22 cellular contexts compared by ENCODE assay signal in the genomic region with DNA sequence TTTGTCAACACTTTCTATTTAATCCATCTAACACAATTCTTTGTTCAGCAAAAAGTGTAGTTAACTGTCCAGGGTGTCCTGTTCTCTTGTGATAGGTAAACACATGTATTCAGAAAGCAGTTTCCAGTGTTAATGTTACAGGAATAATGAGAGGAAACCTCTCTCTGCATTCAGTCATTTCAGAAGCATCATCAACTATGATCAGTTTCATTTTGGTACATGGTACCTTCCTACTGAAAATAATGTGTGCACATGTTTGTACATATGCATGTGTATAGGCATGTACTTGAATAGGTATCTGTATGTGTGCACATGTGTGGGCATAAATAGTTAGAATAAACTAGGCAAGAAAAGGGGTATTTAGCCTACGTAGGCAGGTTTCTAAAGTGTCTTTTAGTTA. TPM values are rescaled to one million over a fixed set of nuclear protein-coding genes. Genes with fewer than 3 reads are reported as not detected.
"Had no signal": no experiment of that assay in that cellular context is flagged by ENCODE, and none has a peak within 500 bp of the region (broad histone marks: within the 10 kb centered on the region; RNA-seq: fewer than 3 reads in every experiment).

No MANE protein-coding gene starts in this region.

- H3K4me3 ChIP-seq: coronary artery, heart left ventricle, psoas muscle, spleen, stomach, thoracic aorta had no signal

- H3K27ac Mint-ChIP-seq: endodermal cell; naive thymus-derived CD4-positive, alpha-beta T cell; nephron progenitor cell had no signal

- H3K27ac ChIP-seq: coronary artery, heart left ventricle, psoas muscle, spleen, stomach had no signal

- H3K4me1 Mint-ChIP-seq: naive thymus-derived CD4-positive, alpha-beta T cell had no signal

- FAIRE-seq: islet of Langerhans had no signal

- H3K9me3 ChIP-seq: thoracic aorta had no signal

- H3K36me3 Mint-ChIP-seq: naive thymus-derived CD4-positive, alpha-beta T cell had no signal

- H3K9me3 Mint-ChIP-seq: endodermal cell had no signal

- H3K4me3 Mint-ChIP-seq: endodermal cell; naive thymus-derived CD4-positive, alpha-beta T cell; nephron progenitor cell had no signal

- H3K27me3 ChIP-seq: spleen, stomach had no signal

- DNase-seq: effector CD4-positive, alpha-beta T cell; endodermal cell; foreskin melanocyte; heart left ventricle; hippocampal formation; kidney glomerular epithelial cell; naive thymus-derived CD4-positive, alpha-beta T cell; nephron progenitor cell; psoas muscle; retina; spleen; stimulated activated CD4-positive, alpha-beta T cell treated with anti-CD3 and anti-CD28 coated beads, Interleukin-15, amount 100 ng/mL, for 24 hours; stimulated activated CD4-positive, alpha-beta T cell treated with anti-CD3 and anti-CD28 coated beads, Interleukin-1b, Interleukin-23, amount 100 ng/mL, for 48 hours; stimulated activated CD4-positive, alpha-beta T cell treated with anti-CD3 and anti-CD28 coated beads, Interleukin-4, amount 100 ng/mL, for 4 hours; stimulated activated naive CD4-positive, alpha-beta T cell; stomach; substantia nigra; trophoblast cell had no signal

- ATAC-seq: heart left ventricle; naive thymus-derived CD4-positive, alpha-beta T cell; psoas muscle; sciatic nerve had no signal

- H3K36me3 ChIP-seq: spleen, stomach, thoracic aorta had no signal

- H3K4me1 ChIP-seq: psoas muscle, spleen, stomach had no signal

RNA-seq across cellular contexts. Expression of gene EFEMP1, which starts 16.6 kb away (rescaled TPM):
- total RNA-seq: naive thymus-derived CD4-positive, alpha-beta T cell had no signal
- polyA plus RNA-seq: naive thymus-derived CD4-positive, alpha-beta T cell had no signal
